Comparison of ENCODE assay signal across 2 cellular contexts in genomic region chr9:110283736-110284135, GRCh38.
TF ChIP-seq lines count a peak whose summit lies in the region.

No MANE protein-coding gene starts in this region.

TF ChIP-seq in K562, 482 proteins besides CTCF, POLR2A, EP300 and RAD21:
- TF ChIP-seq ESRRA (IDR thresholded peaks at IDR 0.05; ENCODE audit: borderline replicate concordance, low read depth): no peak
- no peak for TF ChIP-seq PBX2 (CRISPR knock-in tag; IDR thresholded peaks at IDR 0.05; ENCODE audit: low read depth)
- 0 out of 2 replicates have a peak, but pooled peaks have one; percentile 25 for TF ChIP-seq PBX2 (tag; conservative IDR thresholded peaks at IDR 0.05; ENCODE audit: low read depth)

TF ChIP-seq in liver, 16 proteins besides CTCF, POLR2A, EP300 and RAD21:
- no peak for TF ChIP-seq REST (IDR thresholded peaks at IDR 0.05)
- TF ChIP-seq GABPA (IDR thresholded peaks at IDR 0.05 in 1 of 2, conservative IDR thresholded peaks at IDR 0.05 in 1 of 2): no peak
- TF ChIP-seq ATF3 (IDR thresholded peaks at IDR 0.05): no peak
- TF ChIP-seq YY1 (IDR thresholded peaks at IDR 0.05): peak; percentile 27
- no peak for TF ChIP-seq NR2F2 (IDR thresholded peaks at IDR 0.05)
- TF ChIP-seq, protein P1, sequence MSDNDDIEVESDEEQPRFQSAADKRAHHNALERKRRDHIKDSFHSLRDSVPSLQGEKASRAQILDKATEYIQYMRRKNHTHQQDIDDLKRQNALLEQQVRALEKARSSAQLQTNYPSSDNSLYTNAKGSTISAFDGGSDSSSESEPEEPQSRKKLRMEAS (IDR thresholded peaks at IDR 0.05): no peak
- TF ChIP-seq EGR1 (IDR thresholded peaks at IDR 0.05; ENCODE audit: low read depth in 2 of 2): no peak
- TF ChIP-seq HNF4G (IDR thresholded peaks at IDR 0.05): no peak
- no peak for TF ChIP-seq TAF1 (conservative IDR thresholded peaks at IDR 0.05)
- peak; percentile 39 for TF ChIP-seq SP1 (IDR thresholded peaks at IDR 0.05)
- TF ChIP-seq JUND (IDR thresholded peaks at IDR 0.05): peak in 1 of 2 donors; percentile 42
- no peak for TF ChIP-seq FOXA1 (IDR thresholded peaks at IDR 0.05)
- TF ChIP-seq HNF4A (conservative IDR thresholded peaks at IDR 0.05): peak; percentile 74
- no peak for TF ChIP-seq FOXA2 (IDR thresholded peaks at IDR 0.05)
- TF ChIP-seq, protein P2, sequence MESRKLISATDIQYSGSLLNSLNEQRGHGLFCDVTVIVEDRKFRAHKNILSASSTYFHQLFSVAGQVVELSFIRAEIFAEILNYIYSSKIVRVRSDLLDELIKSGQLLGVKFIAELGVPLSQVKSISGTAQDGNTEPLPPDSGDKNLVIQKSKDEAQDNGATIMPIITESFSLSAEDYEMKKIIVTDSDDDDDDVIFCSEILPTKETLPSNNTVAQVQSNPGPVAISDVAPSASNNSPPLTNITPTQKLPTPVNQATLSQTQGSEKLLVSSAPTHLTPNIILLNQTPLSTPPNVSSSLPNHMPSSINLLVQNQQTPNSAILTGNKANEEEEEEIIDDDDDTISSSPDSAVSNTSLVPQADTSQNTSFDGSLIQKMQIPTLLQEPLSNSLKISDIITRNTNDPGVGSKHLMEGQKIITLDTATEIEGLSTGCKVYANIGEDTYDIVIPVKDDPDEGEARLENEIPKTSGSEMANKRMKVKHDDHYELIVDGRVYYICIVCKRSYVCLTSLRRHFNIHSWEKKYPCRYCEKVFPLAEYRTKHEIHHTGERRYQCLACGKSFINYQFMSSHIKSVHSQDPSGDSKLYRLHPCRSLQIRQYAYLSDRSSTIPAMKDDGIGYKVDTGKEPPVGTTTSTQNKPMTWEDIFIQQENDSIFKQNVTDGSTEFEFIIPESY (IDR thresholded peaks at IDR 0.05): no peak
- peak in 1 of 2 donors; percentile 40 for TF ChIP-seq RXRA (IDR thresholded peaks at IDR 0.05)
